Comparison of ENCODE assay signal across 8 cellular contexts in the genomic region with DNA sequence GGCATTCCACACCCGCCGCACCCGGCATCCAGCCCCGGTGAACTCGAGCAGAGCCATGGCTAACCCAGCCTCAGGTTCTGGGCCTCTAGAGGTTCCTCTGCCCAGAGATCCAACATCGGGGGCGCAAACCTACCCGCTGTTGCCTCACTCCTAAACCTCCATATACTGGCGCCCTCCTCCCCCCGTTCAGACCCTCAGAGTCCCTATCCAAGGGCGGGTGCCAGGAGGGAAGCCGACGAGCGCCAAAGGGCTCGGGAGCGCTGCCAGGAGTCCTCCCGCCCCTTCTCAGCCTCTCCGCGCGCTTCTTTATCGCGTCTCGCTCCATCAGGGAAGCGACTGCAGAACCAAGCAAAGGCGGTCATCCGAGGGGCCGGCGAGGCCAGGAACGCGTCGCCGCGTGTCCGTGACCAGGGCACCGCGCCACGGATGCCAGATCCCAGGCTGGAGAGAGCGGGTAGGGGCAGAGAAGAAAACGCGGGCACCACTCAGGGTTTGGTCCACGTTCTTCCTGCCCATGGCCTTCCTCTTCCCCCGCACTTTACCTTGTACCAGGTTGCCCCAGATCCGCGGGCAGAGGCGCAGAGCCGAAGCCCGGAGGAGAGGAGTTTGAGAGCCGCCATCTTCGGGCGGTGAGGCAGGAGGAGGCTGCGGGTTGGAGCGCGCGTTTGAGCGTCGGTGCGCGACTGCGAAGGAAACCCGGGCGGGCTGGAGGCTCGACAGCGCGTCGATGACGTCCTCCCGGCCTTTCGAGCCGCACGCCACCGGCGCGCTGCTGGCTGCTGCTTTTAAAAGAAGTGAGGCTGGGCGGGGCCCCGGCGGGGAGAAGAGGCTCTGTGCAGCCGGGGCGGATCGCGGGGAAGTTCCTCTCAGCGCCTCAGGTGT. TPM values are rescaled to one million over a fixed set of nuclear protein-coding genes. Genes with fewer than 3 reads are reported as not detected.
DNase-seq lines count a peak whose midpoint lies in the region; ATAC-seq and TF ChIP-seq lines count a peak whose summit lies in the region.

TSS of gene OXCT1 (minus strand) at position 687 of the 882 bp plus-strand sequence. CDS start at position 620, 67 bp downstream.

- intact Hi-C loops in cardiac septum (cut with DNase I) (loop anchor here (1.0 to 10.0 kb wide), 5 partner anchors 34 to 715 kb away; partner anchors contain the start of genes FBXO4, GHR and RIMOC1), transverse colon (cut with DNase I; ENCODE audit: low total_unique reads) (loop anchor here (5.0 kb wide), 1 partner anchor 942 kb away; the partner anchor contains the start of gene SELENOP)

- no CpG with 5 or more reads among the region's 81 CpGs for WGBS in trophoblast cell (ENCODE audit: extremely low coverage, insufficient coverage, insufficient read length)
- 0% methylated on average over 76 of the region's 81 CpGs; no CpG with 5 or more reads in 1 of the 2 donors for WGBS in transverse colon (ENCODE audit: low coverage in 1 of 2), 2 donors

- H3K36me3 ChIP-seq in trophoblast cell (ENCODE audit: control insufficient read depth in 1 of 2, insufficient read depth in 2 of 2, low read length in 2 of 2): no peaks in the 10 kb centered on the region
- H3K36me3 ChIP-seq in transverse colon: no peaks in the 10 kb centered on the region

- DNase-seq in NCI-H1092 (lab: John Stamatoyannopoulos, UW) (peak; percentile 75), SKM-1 treated with dmso at 0.1 percent for 144 hours (lab: John Stamatoyannopoulos, UW; ENCODE audit: unreplicated experiment) (peak; percentile 92), cardiac septum (ENCODE audit: low spot score) (peak; percentile 93), trophoblast cell (peak; percentile 78 to 86), transverse colon (peak; percentile 89)
- peak; percentile 92 for DNase-seq in activated naive CD8-positive, alpha-beta T cell treated with anti-CD3 and anti-CD28 coated beads, Interleukin-2, amount 10 ng/mL, durations not matched to agents 7 days and 5 days

- peak within 1 kb of the TSS; percentile 74 for H3K4me3 ChIP-seq in trophoblast cell (ENCODE audit: low read depth, low read length)
- peak within 1 kb of the TSS; percentile 42 to 89 (median 53) for H3K4me3 ChIP-seq in transverse colon

- H4K8ac ChIP-seq in trophoblast cell (ENCODE audit: low read depth, low read length): peak within 1 kb of the TSS; percentile 81

- peak within 1 kb of the TSS; percentile 92 for H3K4me3 Mint-ChIP-seq in activated naive CD8-positive, alpha-beta T cell treated with anti-CD3 and anti-CD28 coated beads, Interleukin-2, amount 10 ng/mL, durations not matched to agents 7 days and 5 days

- H3K18ac ChIP-seq in trophoblast cell (ENCODE audit: low read length): no peak within 1 kb of the TSS

- H3K9me3 Mint-ChIP-seq in activated naive CD8-positive, alpha-beta T cell treated with anti-CD3 and anti-CD28 coated beads, Interleukin-2, amount 10 ng/mL, durations not matched to agents 7 days and 5 days: no peaks in the 10 kb centered on the region

- H3K9me3 ChIP-seq in trophoblast cell (ENCODE audit: insufficient read depth, low read depth, low read length) (no peaks in the 10 kb centered on the region), transverse colon (no peaks in the 10 kb centered on the region)

- H3K4me1 ChIP-seq in trophoblast cell (ENCODE audit: control insufficient read depth in 1 of 2, insufficient read depth in 2 of 2, low read length in 2 of 2) (peaks cover 5% of the 10 kb centered on the region in 2 experiments), transverse colon (peaks cover 4 to 24% (median 16%) of the 10 kb centered on the region in 4 donors)

- peak within 1 kb of the TSS; percentile 85 for H2AFZ ChIP-seq in trophoblast cell (ENCODE audit: insufficient read depth, low read length, poor library complexity)

- H3K79me2 ChIP-seq in trophoblast cell (ENCODE audit: control insufficient read depth, insufficient read depth, low read length, poor library complexity): peaks cover 4% of the 10 kb centered on the region

- H3K79me1 ChIP-seq in trophoblast cell (ENCODE audit: low read length): no peaks in the 10 kb centered on the region

- no peak within 1 kb of the TSS for H2BK5ac ChIP-seq in trophoblast cell (ENCODE audit: low read depth, low read length, poor library complexity)

- peak within 1 kb of the TSS; percentile 28 for H3K9ac ChIP-seq in trophoblast cell (ENCODE audit: low read length)

- no peak within 1 kb of the TSS for H2BK120ac ChIP-seq in trophoblast cell (ENCODE audit: insufficient read depth, low read length, poor library complexity)

- no peak within 1 kb of the TSS for H4K91ac ChIP-seq in trophoblast cell (ENCODE audit: low read depth, low read length)

- H3K4me1 Mint-ChIP-seq in activated naive CD8-positive, alpha-beta T cell treated with anti-CD3 and anti-CD28 coated beads, Interleukin-2, amount 10 ng/mL, durations not matched to agents 7 days and 5 days: peaks cover 39% of the 10 kb centered on the region

- no peak for TF ChIP-seq EP300 in transverse colon (IDR thresholded peaks at IDR 0.05; ENCODE audit: low read depth)

- no peak within 1 kb of the TSS for H2AK5ac ChIP-seq in trophoblast cell (ENCODE audit: low read length)

- ATAC-seq in HG02610 (IDR thresholded peaks at IDR 0.05; ENCODE audit: unreplicated experiment): peak; percentile 96
- peak; percentile 94 for ATAC-seq in activated naive CD8-positive, alpha-beta T cell treated with anti-CD3 and anti-CD28 coated beads, Interleukin-2, amount 10 ng/mL, durations not matched to agents 7 days and 5 days (ENCODE audit: low read depth)

- H3K27me3 ChIP-seq in trophoblast cell (ENCODE audit: insufficient read depth, low read length): peaks cover 9% of the 10 kb centered on the region
- H3K27me3 ChIP-seq in transverse colon: no peaks in the 10 kb centered on the region

- peak within 1 kb of the TSS; percentile 83 for H3K4me2 ChIP-seq in trophoblast cell (ENCODE audit: low read length)

- no peak within 1 kb of the TSS for H3K4ac ChIP-seq in trophoblast cell (ENCODE audit: low read depth, low read length)

- peak in 2 of 5 experiments; percentile 7 to 12 for TF ChIP-seq CTCF in transverse colon (IDR thresholded peaks at IDR 0.05)

- POLR2A ChIA-PET in activated naive CD8-positive, alpha-beta T cell treated with anti-CD3 and anti-CD28 coated beads, Interleukin-2, amount 10 ng/mL, durations not matched to agents 7 days and 5 days (lab: Charles Lee): interaction anchor here (0.6 to 3.3 kb wide), 10 partner anchors 13 to 55 kb away, joined by 3 to 34 read pairs (median 4); partner anchors contain the start of genes FBXO4 and RIMOC1

- no peaks in the 10 kb centered on the region for H3K27me3 Mint-ChIP-seq in activated naive CD8-positive, alpha-beta T cell treated with anti-CD3 and anti-CD28 coated beads, Interleukin-2, amount 10 ng/mL, durations not matched to agents 7 days and 5 days

- peak; percentile 88 for TF ChIP-seq POLR2A in GM10847 (IDR thresholded peaks at IDR 0.05; ENCODE audit: extremely low read depth, insufficient read length)
- TF ChIP-seq POLR2A in transverse colon (IDR thresholded peaks at IDR 0.05): peak; percentile 89

- in situ Hi-C loops in transverse colon (cut with MboI; ENCODE audit: low pct_ligation_motif_present in 1 of 4, low pct_unique_long_range_greater_than_20kb in 1 of 4, low sequenced_read_pairs in 3 of 4): loop anchor here in 3 of 4 donors (10.0 to 25.0 kb wide), 3 partner anchors 892 to 1017 kb away; partner anchors contain the start of gene CCDC152 (in 2 of the 3)

- H2BK12ac ChIP-seq in trophoblast cell (ENCODE audit: low read length): no peak within 1 kb of the TSS

- peak within 1 kb of the TSS; percentile 88 for H3K27ac Mint-ChIP-seq in activated naive CD8-positive, alpha-beta T cell treated with anti-CD3 and anti-CD28 coated beads, Interleukin-2, amount 10 ng/mL, durations not matched to agents 7 days and 5 days

- peak within 1 kb of the TSS; percentile 50 for H3K14ac ChIP-seq in trophoblast cell (ENCODE audit: low read length)

- H3K23ac ChIP-seq in trophoblast cell (ENCODE audit: low read length): no peak within 1 kb of the TSS

- H3K27ac ChIP-seq in trophoblast cell (ENCODE audit: low read depth, low read length) (no peak within 1 kb of the TSS), transverse colon (peak within 1 kb of the TSS; percentile 86 to 91 (median 88))

- H3K36me3 Mint-ChIP-seq in activated naive CD8-positive, alpha-beta T cell treated with anti-CD3 and anti-CD28 coated beads, Interleukin-2, amount 10 ng/mL, durations not matched to agents 7 days and 5 days: peaks cover 11% of the 10 kb centered on the region

- H4K12ac ChIP-seq in trophoblast cell (ENCODE audit: low read depth, low read length): peak within 1 kb of the TSS; percentile 45

RNA-seq across cellular contexts. Expression of gene OXCT1, which starts in this region (rescaled TPM):
- total RNA-seq in activated naive CD8-positive, alpha-beta T cell treated with anti-CD3 and anti-CD28 coated beads, Interleukin-2, amount 10 ng/mL, durations not matched to agents 7 days and 5 days: 10 to 100 TPM; 54.0 to 59.9 TPM
- total RNA-seq in cardiac septum: 269 TPM
- polyA plus RNA-seq in trophoblast cell (2013): 3.8 and 4.0 TPM in 2 replicates
- 10 to 100 TPM in 1 of 4 donors, 1 to 10 TPM in 3; 7.4 to 12.7 (median 8.4) TPM for total RNA-seq in transverse colon

Comparison
In these comparisons a context has a peak if more than half of its experiments do, and no peak if none do; other contexts are left out.
1. RNA of gene OXCT1 (total RNA-seq): 269 TPM in cardiac septum (single experiment) and 54.0 to 59.9 TPM in activated naive CD8-positive, alpha-beta T cell treated with anti-CD3 and anti-CD28 coated beads, Interleukin-2, amount 10 ng/mL, durations not matched to agents 7 days and 5 days; 7.4 to 12.7 TPM in transverse colon; every median in the first group is over 4 times any median in the second.
2. Peak in every context shown above with its lines, with median percentiles within 50 percentile points of each other: DNase-seq.